17 cellular contexts compared by ENCODE assay signal in genomic region chr3:33008282-33008681, GRCh38. TPM values are rescaled to one million over a fixed set of nuclear protein-coding genes. Genes with fewer than 3 reads are reported as not detected.
DNase-seq lines count a peak whose midpoint lies in the region; ATAC-seq and TF ChIP-seq lines count a peak whose summit lies in the region.
"Had no signal": no experiment of that assay in that cellular context is flagged by ENCODE, and none has a peak within 500 bp of the region (broad histone marks: within the 10 kb centered on the region; RNA-seq: fewer than 3 reads in every experiment).

No MANE protein-coding gene starts in this region.

- WGBS in right lobe of liver (ENCODE audit: insufficient coverage, low coverage, low lambda C conversion rate, missing lambda C conversion rate) = 50% methylated on average over 1 of the region's 3 CpGs

- peak overlapping the region; percentile 58 for H3K27ac Mint-ChIP-seq in activated CD8-positive, alpha-beta memory T cell treated with anti-CD3 and anti-CD28 coated beads, Interleukin-2, amount 10 ng/mL, durations not matched to agents 7 days and 5 days
- peak overlapping the region; percentile 82 for H3K27ac Mint-ChIP-seq in T-helper 2 cell treated with Interferon-gamma antibody and Interleukin-4, amounts not matched to agents 5 μg/mL and 100 μg/mL, for 36 hours
- H3K27ac Mint-ChIP-seq in stimulated activated naive CD8-positive, alpha-beta T cell treated with anti-CD3 and anti-CD28 coated beads, Interleukin-15, Interleukin-2, amounts not matched to agents 100 ng/mL and 50 ng/mL, for 24 hours = peak overlapping the region; percentile 84
- H3K27ac Mint-ChIP-seq in mesothelial cell of epicardium = no peak overlapping the region

- peaks cover 0 to 8% (median 0%) of the 10 kb centered on the region in 4 donors for H3K4me1 ChIP-seq in right lobe of liver
- H3K4me1 ChIP-seq: A549, left ventricle myocardium inferior, right atrium auricular region, upper lobe of right lung had no signal

- TF ChIP-seq POLR2A in right lobe of liver (IDR thresholded peaks at IDR 0.05) = no peak

- peaks cover 54% of the 10 kb centered on the region for H3K36me3 Mint-ChIP-seq in activated CD8-positive, alpha-beta memory T cell treated with anti-CD3 and anti-CD28 coated beads, Interleukin-2, amount 10 ng/mL, durations not matched to agents 7 days and 5 days
- H3K36me3 Mint-ChIP-seq in T-helper 2 cell treated with Interferon-gamma antibody and Interleukin-4, amounts not matched to agents 5 μg/mL and 100 μg/mL, for 36 hours (ENCODE audit: low read depth) = peaks cover 56% of the 10 kb centered on the region
- H3K36me3 Mint-ChIP-seq in stimulated activated naive CD8-positive, alpha-beta T cell treated with anti-CD3 and anti-CD28 coated beads, Interleukin-15, Interleukin-2, amounts not matched to agents 100 ng/mL and 50 ng/mL, for 24 hours (ENCODE audit: low read depth) = peaks cover 67% of the 10 kb centered on the region
- peaks cover 50% of the 10 kb centered on the region for H3K36me3 Mint-ChIP-seq in mesothelial cell of epicardium

- TF ChIP-seq CTCF in right lobe of liver (IDR thresholded peaks at IDR 0.05) = no peak
- TF ChIP-seq CTCF in mesothelial cell of epicardium (IDR thresholded peaks at IDR 0.05; ENCODE audit: unreplicated experiment) = no peak

- intact Hi-C loops in right lobe of liver (cut with DNase I) = no loop called here

- H3K4me3 ChIP-seq in right lobe of liver = no peak overlapping the region
- H3K4me3 ChIP-seq: A549, left ventricle myocardium inferior, right atrium auricular region, upper lobe of right lung had no signal

- DNase-seq in activated CD8-positive, alpha-beta memory T cell treated with anti-CD3 and anti-CD28 coated beads, Interleukin-2, amount 10 ng/mL, durations not matched to agents 7 days and 5 days = no peak
- DNase-seq in activated CD8-positive, alpha-beta memory T cell treated with anti-CD3 and anti-CD28 coated beads, Interleukin-2, amount 50 U/mL, for 48 hours = no peak
- no peak for DNase-seq in T-helper 2 cell treated with Interferon-gamma antibody and Interleukin-4, amounts not matched to agents 5 μg/mL and 100 μg/mL, for 36 hours (ENCODE audit: low spot score)
- DNase-seq in central memory CD4-positive, alpha-beta T cell = peak; percentile 67
- DNase-seq in right lobe of liver = no peak
- no peak for DNase-seq in mesothelial cell of epicardium (ENCODE audit: low spot score in 2 of 2, unreplicated experiment in 2 of 2)
- DNase-seq: brain microvascular endothelial cell; left ventricle myocardium inferior; SIG-M5; stimulated activated CD4-positive, alpha-beta T cell treated with anti-CD3 and anti-CD28 coated beads, Interleukin-1b, Interleukin-23, amount 100 ng/mL, for 48 hours; upper lobe of right lung had no signal

- H3K27me3 Mint-ChIP-seq in activated CD8-positive, alpha-beta memory T cell treated with anti-CD3 and anti-CD28 coated beads, Interleukin-2, amount 10 ng/mL, durations not matched to agents 7 days and 5 days = no peaks in the 10 kb centered on the region
- no peaks in the 10 kb centered on the region for H3K27me3 Mint-ChIP-seq in T-helper 2 cell treated with Interferon-gamma antibody and Interleukin-4, amounts not matched to agents 5 μg/mL and 100 μg/mL, for 36 hours (ENCODE audit: low read depth)
- no peaks in the 10 kb centered on the region for H3K27me3 Mint-ChIP-seq in stimulated activated naive CD8-positive, alpha-beta T cell treated with anti-CD3 and anti-CD28 coated beads, Interleukin-15, Interleukin-2, amounts not matched to agents 100 ng/mL and 50 ng/mL, for 24 hours
- no peaks in the 10 kb centered on the region for H3K27me3 Mint-ChIP-seq in mesothelial cell of epicardium (ENCODE audit: low read depth)

- no peaks in the 10 kb centered on the region for H3K27me3 ChIP-seq in right lobe of liver
- H3K27me3 ChIP-seq: brain microvascular endothelial cell, right atrium auricular region, upper lobe of right lung had no signal

- CTCF ChIA-PET in activated CD8-positive, alpha-beta memory T cell treated with anti-CD3 and anti-CD28 coated beads, Interleukin-2, amount 10 ng/mL, durations not matched to agents 7 days and 5 days (lab: Charles Lee) = interaction anchor here (1.5 to 1.7 kb wide), 4 partner anchors 19 to 70 kb away, joined by 3 to 5 read pairs (median 4); no protein-coding TSS in a partner anchor

- H3K9me3 Mint-ChIP-seq in activated CD8-positive, alpha-beta memory T cell treated with anti-CD3 and anti-CD28 coated beads, Interleukin-2, amount 10 ng/mL, durations not matched to agents 7 days and 5 days (ENCODE audit: low read depth) = no peaks in the 10 kb centered on the region
- H3K9me3 Mint-ChIP-seq in T-helper 2 cell treated with Interferon-gamma antibody and Interleukin-4, amounts not matched to agents 5 μg/mL and 100 μg/mL, for 36 hours = peaks cover 15% of the 10 kb centered on the region
- peaks cover 5% of the 10 kb centered on the region for H3K9me3 Mint-ChIP-seq in stimulated activated naive CD8-positive, alpha-beta T cell treated with anti-CD3 and anti-CD28 coated beads, Interleukin-15, Interleukin-2, amounts not matched to agents 100 ng/mL and 50 ng/mL, for 24 hours
- H3K9me3 Mint-ChIP-seq in mesothelial cell of epicardium = peaks cover 7% of the 10 kb centered on the region

- no peak overlapping the region for H3K27ac ChIP-seq in right lobe of liver
- H3K27ac ChIP-seq: A549, brain microvascular endothelial cell, left ventricle myocardium inferior, right atrium auricular region, upper lobe of right lung, VCaP had no signal

- peak; percentile 63 for ATAC-seq in activated CD8-positive, alpha-beta memory T cell treated with anti-CD3 and anti-CD28 coated beads, Interleukin-2, amount 10 ng/mL, durations not matched to agents 7 days and 5 days
- ATAC-seq in right lobe of liver (no peak), GM21390 (IDR thresholded peaks at IDR 0.05; ENCODE audit: unreplicated experiment) (no peak)
- ATAC-seq: A549, upper lobe of right lung had no signal

- no peaks in the 10 kb centered on the region for H3K9me3 ChIP-seq in right lobe of liver
- H3K9me3 ChIP-seq: A549, right atrium auricular region, upper lobe of right lung had no signal

- peaks cover 0 to 20% (median 6%) of the 10 kb centered on the region in 4 donors for H3K36me3 ChIP-seq in right lobe of liver

- H3K4me1 Mint-ChIP-seq in activated CD8-positive, alpha-beta memory T cell treated with anti-CD3 and anti-CD28 coated beads, Interleukin-2, amount 10 ng/mL, durations not matched to agents 7 days and 5 days = peaks cover 33% of the 10 kb centered on the region
- H3K4me1 Mint-ChIP-seq in T-helper 2 cell treated with Interferon-gamma antibody and Interleukin-4, amounts not matched to agents 5 μg/mL and 100 μg/mL, for 36 hours (ENCODE audit: low read depth) = peaks cover 41% of the 10 kb centered on the region
- H3K4me1 Mint-ChIP-seq in stimulated activated naive CD8-positive, alpha-beta T cell treated with anti-CD3 and anti-CD28 coated beads, Interleukin-15, Interleukin-2, amounts not matched to agents 100 ng/mL and 50 ng/mL, for 24 hours (ENCODE audit: low read depth) = peaks cover 39% of the 10 kb centered on the region
- H3K4me1 Mint-ChIP-seq in mesothelial cell of epicardium = no peaks in the 10 kb centered on the region

- H3K4me3 Mint-ChIP-seq in activated CD8-positive, alpha-beta memory T cell treated with anti-CD3 and anti-CD28 coated beads, Interleukin-2, amount 10 ng/mL, durations not matched to agents 7 days and 5 days = peak overlapping the region; percentile 0
- H3K4me3 Mint-ChIP-seq in T-helper 2 cell treated with Interferon-gamma antibody and Interleukin-4, amounts not matched to agents 5 μg/mL and 100 μg/mL, for 36 hours = peak overlapping the region; percentile 71
- peak overlapping the region; percentile 15 for H3K4me3 Mint-ChIP-seq in stimulated activated naive CD8-positive, alpha-beta T cell treated with anti-CD3 and anti-CD28 coated beads, Interleukin-15, Interleukin-2, amounts not matched to agents 100 ng/mL and 50 ng/mL, for 24 hours
- H3K4me3 Mint-ChIP-seq in mesothelial cell of epicardium = no peak overlapping the region

RNA-seq across cellular contexts. Expression of gene CCR4, which starts 56.8 kb away (rescaled TPM):
- 10 to 100 TPM; 22.8 to 42.1 TPM for total RNA-seq in activated CD8-positive, alpha-beta memory T cell treated with anti-CD3 and anti-CD28 coated beads, Interleukin-2, amount 10 ng/mL, durations not matched to agents 7 days and 5 days
- total RNA-seq in right lobe of liver (under 1 TPM; 0.06 to 0.23 (median 0.11) TPM), mesothelial cell of epicardium (0.07 TPM in 1 of 3 replicates, not detected in the others)
- total RNA-seq: HT1080, left ventricle myocardium inferior had no signal

Comparison
In these comparisons a context has a peak if more than half of its experiments do, and no peak if none do; other contexts are left out.
1. RNA of gene CCR4, which starts 56.8 kb away (total RNA-seq): 22.8 to 42.1 TPM in activated CD8-positive, alpha-beta memory T cell treated with anti-CD3 and anti-CD28 coated beads, Interleukin-2, amount 10 ng/mL, durations not matched to agents 7 days and 5 days; 0.06 to 0.23 TPM in right lobe of liver and 0.07 TPM in mesothelial cell of epicardium; every median in the first group is over 10 times any median in the second.